In the genomic region with DNA sequence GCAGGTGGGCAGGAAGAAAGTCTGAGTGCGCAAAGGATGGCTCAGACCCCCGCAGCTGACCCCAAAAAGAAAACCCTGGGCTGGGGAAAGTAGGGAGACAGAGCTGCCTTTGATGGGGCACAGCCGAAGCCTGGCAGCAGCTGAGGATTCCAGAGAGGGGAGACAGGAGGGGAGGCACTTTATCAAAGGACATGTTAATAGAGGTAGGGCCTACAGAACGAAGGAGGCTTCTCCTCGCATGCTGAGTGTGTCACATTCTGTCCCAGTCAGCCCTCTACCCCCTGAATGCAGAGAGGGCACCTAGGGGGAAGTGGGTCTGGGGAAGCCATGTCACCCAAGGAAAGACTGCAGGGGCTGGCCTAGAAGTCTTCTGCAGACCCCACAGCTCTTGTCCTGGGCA, we compare ENCODE assay signal across 10 cellular contexts. TPM values are rescaled to one million over a fixed set of nuclear protein-coding genes. Genes with fewer than 3 reads are reported as not detected.
DNase-seq lines count a peak whose midpoint lies in the region; ATAC-seq and TF ChIP-seq lines count a peak whose summit lies in the region.
"Not testable (repeated sequence)": the region's sequence is repeated elsewhere in the genome, so short reads cannot be mapped to it uniquely, and the experiment has no call there.
"Had no signal": no experiment of that assay in that cellular context is flagged by ENCODE, and none has a peak within 500 bp of the region (broad histone marks: within the 10 kb centered on the region; RNA-seq: fewer than 3 reads in every experiment).

No MANE protein-coding gene starts in this region.

- WGBS in sigmoid colon, 2 donors = 94% methylated on average over 5 of the region's 5 CpGs

- intact Hi-C loops in sigmoid colon (cut with DNase I) = not testable (repeated sequence)

- DNase-seq in RWPE2 (ENCODE audit: low spot score) (peak; percentile 7), sigmoid colon (peak; percentile 27)
- peak; percentile 6 for DNase-seq in activated CD4-positive, CD25-positive, alpha-beta regulatory T cell treated with anti-CD3 and anti-CD28 coated beads, Interleukin-2, amount 50 U/mL, for 72 hours
- not testable (repeated sequence) for DNase-seq in activated naive CD4-positive, alpha-beta T cell treated with anti-CD3 and anti-CD28 coated beads, Interleukin-2, amount 50 U/mL, for 72 hours (ENCODE audit: low spot score in 2 of 2); immature natural killer cell; neural crest cell (ENCODE audit: low read depth, low spot score)

- TF ChIP-seq CTCF in RWPE2 (IDR thresholded peaks at IDR 0.05; ENCODE audit: poor library complexity, severe bottlenecking); neural crest cell (conservative IDR thresholded peaks at IDR 0.05); sigmoid colon (IDR thresholded peaks at IDR 0.05): not testable (repeated sequence)

- peaks cover 41 to 43% of the 10 kb centered on the region in 2 donors for H3K4me1 Mint-ChIP-seq in immature natural killer cell
- H3K4me1 Mint-ChIP-seq in neural crest cell = not testable (repeated sequence)

- not testable (repeated sequence) for H3K9me3 Mint-ChIP-seq in activated naive CD4-positive, alpha-beta T cell treated with anti-CD3 and anti-CD28 coated beads, Interleukin-2, amount 50 U/mL, for 72 hours; immature natural killer cell; neural crest cell

- H3K36me3 Mint-ChIP-seq in activated naive CD4-positive, alpha-beta T cell treated with anti-CD3 and anti-CD28 coated beads, Interleukin-2, amount 50 U/mL, for 72 hours; immature natural killer cell; neural crest cell (ENCODE audit: low read depth): not testable (repeated sequence)

- not testable (repeated sequence) for H3K27ac ChIP-seq in RWPE2 (ENCODE audit: poor library complexity, severe bottlenecking); sigmoid colon

- not testable (repeated sequence) for TF ChIP-seq EP300 in sigmoid colon (IDR thresholded peaks at IDR 0.05)

- not testable (repeated sequence) for H3K27me3 Mint-ChIP-seq in immature natural killer cell (ENCODE audit: low read depth in 3 of 3); neural crest cell (ENCODE audit: low read depth)

- H3K27ac Mint-ChIP-seq in activated naive CD4-positive, alpha-beta T cell treated with anti-CD3 and anti-CD28 coated beads, Interleukin-2, amount 50 U/mL, for 72 hours = peak overlapping the region; percentile 17 to 55
- H3K27ac Mint-ChIP-seq in immature natural killer cell (peak overlapping the region in 5 of 6 donors; percentile 23 to 88 (median 85)), neural crest cell (ENCODE audit: unreplicated experiment) (peak overlapping the region; percentile 6)

- not testable (repeated sequence) for TF ChIP-seq POLR2A in sigmoid colon (IDR thresholded peaks at IDR 0.05)

- H3K4me1 ChIP-seq in RWPE2 (ENCODE audit: insufficient read depth, poor library complexity, severe bottlenecking); sigmoid colon: not testable (repeated sequence)

- H3K27me3 ChIP-seq in RWPE2 (ENCODE audit: insufficient read depth, poor library complexity, severe bottlenecking); sigmoid colon: not testable (repeated sequence)

- H3K9me3 ChIP-seq in RWPE2 (ENCODE audit: severe bottlenecking); sigmoid colon: not testable (repeated sequence)

- ATAC-seq in RWPE2 (ENCODE audit: low read depth); activated naive CD4-positive, alpha-beta T cell treated with anti-CD3 and anti-CD28 coated beads, Interleukin-2, amount 50 U/mL, for 72 hours: not testable (repeated sequence)

- H3K4me3 ChIP-seq in RWPE2 (ENCODE audit: severe bottlenecking); sigmoid colon: not testable (repeated sequence)

- not testable (repeated sequence) for H3K36me3 ChIP-seq in RWPE2 (ENCODE audit: low read depth); sigmoid colon

- peak overlapping the region in 2 of 5 donors; percentile 67 to 70 for H3K4me3 Mint-ChIP-seq in immature natural killer cell
- H3K4me3 Mint-ChIP-seq in neural crest cell = not testable (repeated sequence)

RNA-seq across cellular contexts. Expression of a gene that starts 18.5 kb away (rescaled TPM):
- 10 to 100 TPM in 1 of 2 donors, 1 to 10 TPM in 1; 3.0 to 49.7 TPM for total RNA-seq in activated naive CD4-positive, alpha-beta T cell treated with anti-CD3 and anti-CD28 coated beads, Interleukin-2, amount 50 U/mL, for 72 hours
- 10 to 100 TPM; 40.6 to 47.8 (median 42.8) TPM for polyA plus RNA-seq in immature natural killer cell
- total RNA-seq in neural crest cell = not detected in 2 replicates
- not detected for total RNA-seq in sigmoid colon
- polyA plus RNA-seq in sigmoid colon = 1 to 10 TPM; 1.8 to 3.2 (median 2.8) TPM
- total RNA-seq: Caco-2, H1, HT-29 had no signal
- polyA plus RNA-seq: H1 had no signal

RNA-seq across cellular contexts. Expression of a gene that starts 40.2 kb away (rescaled TPM):
- total RNA-seq in activated naive CD4-positive, alpha-beta T cell treated with anti-CD3 and anti-CD28 coated beads, Interleukin-2, amount 50 U/mL, for 72 hours = under 1 TPM; 0.19 to 0.46 TPM
- polyA plus RNA-seq in immature natural killer cell (not detected), sigmoid colon (under 1 TPM in 1 of 3 donors, not detected in 2; 0.50 TPM)
- total RNA-seq in neural crest cell (0.43 TPM in 1 of 2 replicates, not detected in the other), sigmoid colon (under 1 TPM in 1 of 4 donors, not detected in 3; 0.83 TPM)
- total RNA-seq: CD4-positive, CD25-positive, alpha-beta regulatory T cell; HT-29 had no signal

Comparison
In these comparisons a context has a peak if more than half of its experiments do, and no peak if none do; other contexts are left out.
1. H3K27ac Mint-ChIP-seq: peak in every context shown above with its lines; median percentile 85 in immature natural killer cell; 36 in activated naive CD4-positive, alpha-beta T cell treated with anti-CD3 and anti-CD28 coated beads, Interleukin-2, amount 50 U/mL, for 72 hours; 6 in neural crest cell.